In genomic region chr2:208112969-208113368, GRCh38 we compare ENCODE assay signal across 19 cellular contexts. TPM values are rescaled to one million over a fixed set of nuclear protein-coding genes. Genes with fewer than 3 reads are reported as not detected.
A peak's percentile ranks its signal among the peaks of the same experiment; 100 is the strongest.
DNase-seq lines count a peak whose midpoint lies in the region; ATAC-seq and TF ChIP-seq lines count a peak whose summit lies in the region.
"Had no signal": no experiment of that assay in that cellular context is flagged by ENCODE, and none has a peak within 500 bp of the region (broad histone marks: within the 10 kb centered on the region; RNA-seq: fewer than 3 reads in every experiment).

No MANE protein-coding gene starts in this region.

- TF ChIP-seq EP300 in stomach (IDR thresholded peaks at IDR 0.05) (no peak), SK-N-SH (IDR thresholded peaks at IDR 0.05; ENCODE audit: borderline replicate concordance in 1 of 2, low read depth in 1 of 2, low read length in 1 of 2) (no peak)

- 37 to 63% (median 40%) methylated on average over 7 of the region's 7 CpGs for WGBS in stomach, 5 donors
- WGBS in SK-N-SH (ENCODE audit: low lambda C conversion rate) = 68% methylated on average over 6 of the region's 7 CpGs

- peak; percentile 31 for DNase-seq in DMS153 treated with DMSO at 0.1 percent for 48 hours (lab: John Stamatoyannopoulos, UW; ENCODE audit: unreplicated experiment)
- peak; percentile 58 for DNase-seq in NCI-H1436 treated with DMSO at 0.1 percent for 48 hours (lab: John Stamatoyannopoulos, UW)
- peak; percentile 45 for DNase-seq in NCI-H82 treated with DMSO at 0.1 percent for 48 hours (lab: John Stamatoyannopoulos, UW; ENCODE audit: unreplicated experiment)
- DNase-seq in iPS-NIHi7 (ENCODE audit: extremely low spot score) = peak; percentile 79
- DNase-seq in stomach = no peak
- DNase-seq in activated gamma-delta T cell (lab: John Stamatoyannopoulos, UW) = no peak
- no peak for DNase-seq in SK-N-SH
- DNase-seq: activated CD4-positive, alpha-beta T cell treated with anti-CD3 and anti-CD28 coated beads, Interleukin-2, amount 50 U/mL, for 1 hour; anterior cingulate cortex; dermis blood vessel endothelial cell; psoas muscle; T-helper 2 cell had no signal

- no peak for ATAC-seq in GM21390 (IDR thresholded peaks at IDR 0.05; ENCODE audit: unreplicated experiment)
- ATAC-seq: activated T-helper 17 cell treated with anti-CD3 and anti-CD28 coated beads, Interleukin-2, amount 50 U/mL, for 72 hours; Panc1; psoas muscle had no signal

- no peak for TF ChIP-seq RAD21 in SK-N-SH (IDR thresholded peaks at IDR 0.05; ENCODE audit: low read length)

- CTCF ChIA-PET in SK-N-SH (lab: Yijun Ruan, JAX) = interaction anchor here (1.5 kb wide), 2 partner anchors 9 to 11 kb away, joined by 3 read pairs; no protein-coding TSS in a partner anchor

- intact Hi-C loops in stomach (cut with DNase I; ENCODE audit: low total_unique reads) = no loop called here

- no peak overlapping the region for H3K4me2 ChIP-seq in SK-N-SH

- peaks cover 0 to 29% (median 9%) of the 10 kb centered on the region in 3 donors for H3K27me3 ChIP-seq in stomach
- H3K27me3 ChIP-seq in SK-N-SH (ENCODE audit: insufficient read depth) = no peaks in the 10 kb centered on the region

- H3K27ac ChIP-seq in stomach = no peak overlapping the region
- H3K27ac ChIP-seq in SK-N-SH (ENCODE audit: low read depth in 2 of 2, low read length in 1 of 2) = no peak overlapping the region
- H3K27ac ChIP-seq: psoas muscle had no signal

- TF ChIP-seq POLR2A in stomach (IDR thresholded peaks at IDR 0.05) = no peak

- H3K9me3 ChIP-seq in stomach (no peaks in the 10 kb centered on the region), SK-N-SH (no peaks in the 10 kb centered on the region)
- H3K9me3 ChIP-seq: HAP-1, psoas muscle had no signal

- POLR2A ChIA-PET in SK-N-SH (lab: Yijun Ruan, JAX) = no interaction called here

- no peaks in the 10 kb centered on the region for H3K79me2 ChIP-seq in SK-N-SH (ENCODE audit: insufficient read depth)

- no peak overlapping the region for H2AFZ ChIP-seq in SK-N-SH (ENCODE audit: low read depth)

- no peak overlapping the region for H3K9ac ChIP-seq in SK-N-SH

- no peaks in the 10 kb centered on the region for H4K20me1 ChIP-seq in SK-N-SH (ENCODE audit: insufficient read depth)

- TF ChIP-seq CTCF in stomach (IDR thresholded peaks at IDR 0.05) (no peak), SK-N-SH (IDR thresholded peaks at IDR 0.05) (no peak)

- H3K4me1 ChIP-seq in stomach (peaks cover 0 to 10% (median 2%) of the 10 kb centered on the region in 4 donors), SK-N-SH (ENCODE audit: control insufficient read depth in 1 of 2, insufficient read depth in 2 of 2, low read depth in 1 of 2, low read length in 1 of 2) (no peaks in the 10 kb centered on the region)
- H3K4me1 ChIP-seq: HAP-1, psoas muscle had no signal

- H3K4me3 ChIP-seq in stomach = no peak overlapping the region
- H3K4me3 ChIP-seq in SK-N-SH (ENCODE audit: low read depth in 2 of 2, low read length in 1 of 2) = no peak overlapping the region
- H3K4me3 ChIP-seq: HAP-1, psoas muscle had no signal

- H3F3A ChIP-seq in SK-N-SH (replicated peaks; ENCODE audit: insufficient read depth) = no peaks in the 10 kb centered on the region

- no peaks in the 10 kb centered on the region for H3K9me2 ChIP-seq in SK-N-SH

- H3K36me3 ChIP-seq in stomach (no peaks in the 10 kb centered on the region), SK-N-SH (replicated peaks in 1 of 2; ENCODE audit: control insufficient read depth in 1 of 2, insufficient read depth in 2 of 2, low read length in 1 of 2) (no peaks in the 10 kb centered on the region)
- H3K36me3 ChIP-seq: HAP-1 had no signal

TF ChIP-seq in SK-N-SH, 30 proteins besides CTCF, POLR2A, EP300 and RAD21 (continues in another document):
- TF ChIP-seq TCF12 (IDR thresholded peaks at IDR 0.05) (no peak), YY1 (IDR thresholded peaks at IDR 0.05; ENCODE audit: low read depth) (no peak), TAF1 (IDR thresholded peaks at IDR 0.05; ENCODE audit: borderline replicate concordance, low read depth, low read length) (no peak), POLR2AphosphoS5 (IDR thresholded peaks at IDR 0.05; ENCODE audit: low read depth, low read length) (no peak), USF2 (IDR thresholded peaks at IDR 0.05; ENCODE audit: borderline replicate concordance, low read depth, low read length) (no peak), RFX5 (IDR thresholded peaks at IDR 0.05; ENCODE audit: low read length) (no peak), PBX3 (IDR thresholded peaks at IDR 0.05) (no peak), GATA2 (CRISPR knock-in tag; IDR thresholded peaks at IDR 0.05) (no peak), USF1 (IDR thresholded peaks at IDR 0.05; ENCODE audit: borderline replicate concordance, low read depth) (no peak), MEF2A (IDR thresholded peaks at IDR 0.05; ENCODE audit: borderline replicate concordance, low read depth) (no peak), JUND (IDR thresholded peaks at IDR 0.05) (no peak), MXI1 (IDR thresholded peaks at IDR 0.05; ENCODE audit: low read depth, low read length) (no peak), RCOR1 (IDR thresholded peaks at IDR 0.05; ENCODE audit: low read length) (no peak), FOSL2 (IDR thresholded peaks at IDR 0.05; ENCODE audit: borderline replicate concordance, low read depth) (no peak), FOXJ3 (CRISPR knock-in tag; IDR thresholded peaks at IDR 0.05) (no peak), IRF3 (IDR thresholded peaks at IDR 0.05; ENCODE audit: low read depth, low read length) (no peak)
- TF ChIP-seq, protein P1, sequence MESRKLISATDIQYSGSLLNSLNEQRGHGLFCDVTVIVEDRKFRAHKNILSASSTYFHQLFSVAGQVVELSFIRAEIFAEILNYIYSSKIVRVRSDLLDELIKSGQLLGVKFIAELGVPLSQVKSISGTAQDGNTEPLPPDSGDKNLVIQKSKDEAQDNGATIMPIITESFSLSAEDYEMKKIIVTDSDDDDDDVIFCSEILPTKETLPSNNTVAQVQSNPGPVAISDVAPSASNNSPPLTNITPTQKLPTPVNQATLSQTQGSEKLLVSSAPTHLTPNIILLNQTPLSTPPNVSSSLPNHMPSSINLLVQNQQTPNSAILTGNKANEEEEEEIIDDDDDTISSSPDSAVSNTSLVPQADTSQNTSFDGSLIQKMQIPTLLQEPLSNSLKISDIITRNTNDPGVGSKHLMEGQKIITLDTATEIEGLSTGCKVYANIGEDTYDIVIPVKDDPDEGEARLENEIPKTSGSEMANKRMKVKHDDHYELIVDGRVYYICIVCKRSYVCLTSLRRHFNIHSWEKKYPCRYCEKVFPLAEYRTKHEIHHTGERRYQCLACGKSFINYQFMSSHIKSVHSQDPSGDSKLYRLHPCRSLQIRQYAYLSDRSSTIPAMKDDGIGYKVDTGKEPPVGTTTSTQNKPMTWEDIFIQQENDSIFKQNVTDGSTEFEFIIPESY (IDR thresholded peaks at IDR 0.05; ENCODE audit: borderline replicate concordance, low read depth) = no peak

RNA-seq across cellular contexts. Expression of gene CRYGD, which starts 11.4 kb away (rescaled TPM):
- not detected for total RNA-seq in stomach
- polyA plus RNA-seq in stomach (not detected), SK-N-SH (2012; rRNA removed) (not detected in 2 replicates)
- polyA plus RNA-seq in SK-N-SH (2012; cell fraction: cytosol; rRNA removed) = not detected in 2 replicates
- polyA plus RNA-seq in SK-N-SH (2012; cell fraction: nucleus; rRNA removed) = not detected in 2 replicates
- total RNA-seq: activated T-helper 17 cell treated with anti-CD3 and anti-CD28 coated beads, Interleukin-2, amount 50 U/mL, for 72 hours; Daoy; dermis blood vessel endothelial cell; HT1080; mononuclear cell; psoas muscle had no signal
- polyA plus RNA-seq: psoas muscle had no signal

RNA-seq across cellular contexts. Expression of gene CRYGC, which starts 16.7 kb away (rescaled TPM):
- total RNA-seq in stomach = not detected
- polyA plus RNA-seq in stomach = not detected
- polyA plus RNA-seq in SK-N-SH (2012; rRNA removed) = 0.21 and 0.31 TPM in 2 replicates
- polyA plus RNA-seq in SK-N-SH (2012; cell fraction: cytosol; rRNA removed) = 0.13 and 0.16 TPM in 2 replicates
- 0.10 TPM in 1 of 2 replicates, not detected in the other for polyA plus RNA-seq in SK-N-SH (2012; cell fraction: nucleus; rRNA removed)
- total RNA-seq: activated T-helper 17 cell treated with anti-CD3 and anti-CD28 coated beads, Interleukin-2, amount 50 U/mL, for 72 hours; Daoy; dermis blood vessel endothelial cell; HT1080; mononuclear cell; psoas muscle had no signal
- polyA plus RNA-seq: psoas muscle had no signal

RNA-seq across cellular contexts. Expression of gene CRYGB, which starts 33.0 kb away (rescaled TPM):
- total RNA-seq in stomach = not detected
- polyA plus RNA-seq in stomach (not detected), SK-N-SH (2012; rRNA removed) (not detected in 2 replicates)
- not detected in 2 replicates for polyA plus RNA-seq in SK-N-SH (2012; cell fraction: cytosol; rRNA removed)
- polyA plus RNA-seq in SK-N-SH (2012; cell fraction: nucleus; rRNA removed) = not detected in 2 replicates
- total RNA-seq: activated T-helper 17 cell treated with anti-CD3 and anti-CD28 coated beads, Interleukin-2, amount 50 U/mL, for 72 hours; Daoy; dermis blood vessel endothelial cell; HT1080; mononuclear cell; psoas muscle had no signal
- polyA plus RNA-seq: psoas muscle had no signal

RNA-seq across cellular contexts. Expression of gene CRYGA, which starts 50.4 kb away (rescaled TPM):
- total RNA-seq in stomach = not detected
- not detected for polyA plus RNA-seq in stomach
- polyA plus RNA-seq in SK-N-SH (2012; rRNA removed) = not detected in 2 replicates
- not detected in 2 replicates for polyA plus RNA-seq in SK-N-SH (2012; cell fraction: cytosol; rRNA removed)
- not detected in 2 replicates for polyA plus RNA-seq in SK-N-SH (2012; cell fraction: nucleus; rRNA removed)
- total RNA-seq: activated T-helper 17 cell treated with anti-CD3 and anti-CD28 coated beads, Interleukin-2, amount 50 U/mL, for 72 hours; Daoy; dermis blood vessel endothelial cell; HT1080; mononuclear cell; psoas muscle had no signal
- polyA plus RNA-seq: psoas muscle had no signal

Comparison
In these comparisons a context has a peak if more than half of its experiments do, and no peak if none do; other contexts are left out.
1. DNase-seq: peak in DMS153 treated with DMSO at 0.1 percent for 48 hours (single experiment), NCI-H1436 treated with DMSO at 0.1 percent for 48 hours (single experiment), NCI-H82 treated with DMSO at 0.1 percent for 48 hours (single experiment) and iPS-NIHi7 (single experiment); none in stomach (single experiment), activated gamma-delta T cell (single experiment) and SK-N-SH (single experiment).